Comparison of ENCODE assay signal across 12 cellular contexts in the genomic region with DNA sequence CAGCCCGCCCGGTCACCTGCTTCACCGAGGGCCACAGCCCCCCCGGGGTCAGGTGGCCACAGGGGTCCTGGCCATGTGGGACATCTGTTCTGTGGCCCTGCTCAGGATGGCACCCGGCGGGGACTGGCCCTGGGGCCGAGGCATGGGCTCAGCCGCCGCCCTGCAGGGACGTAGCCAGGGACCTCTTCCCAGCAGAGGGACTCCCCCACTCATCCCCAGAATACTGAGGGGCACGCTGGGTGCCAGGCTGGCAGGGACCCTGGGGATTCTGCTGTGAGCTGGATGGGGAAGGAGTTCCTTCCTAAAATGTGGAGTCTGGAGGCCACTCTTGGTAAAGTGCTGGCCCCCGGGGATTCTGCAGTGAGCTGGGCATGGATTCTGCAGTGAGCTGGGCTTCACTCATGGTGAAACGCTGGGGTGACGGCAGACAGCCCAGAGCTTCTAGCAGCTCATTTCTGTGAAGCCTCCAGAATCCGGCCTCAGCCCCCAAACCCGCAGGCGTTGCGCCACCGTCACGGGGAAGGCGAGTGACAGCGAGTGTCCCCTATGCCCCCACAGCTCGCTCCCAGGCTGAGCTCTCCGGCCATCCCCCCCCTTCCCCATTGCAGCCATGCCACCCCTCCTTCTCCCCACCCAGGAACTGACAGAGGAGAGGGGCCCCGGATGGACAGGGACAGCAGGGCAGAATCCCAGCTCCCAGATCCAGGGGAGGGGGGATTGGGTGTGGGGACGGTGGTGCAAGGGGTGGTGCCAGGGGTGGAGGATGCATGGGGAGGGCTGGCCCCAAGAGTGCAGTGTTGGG. TPM values are rescaled to one million over a fixed set of nuclear protein-coding genes. Genes with fewer than 3 reads are reported as not detected.
DNase-seq lines count a peak whose midpoint lies in the region; ATAC-seq, FAIRE-seq and TF ChIP-seq lines count a peak whose summit lies in the region.
"Had no signal": no experiment of that assay in that cellular context is flagged by ENCODE, and none has a peak within 500 bp of the region (broad histone marks: within the 10 kb centered on the region; RNA-seq: fewer than 3 reads in every experiment).

No MANE protein-coding gene starts in this region.

- no peak for TF ChIP-seq POLR2A in GM12878 (IDR thresholded peaks at IDR 0.05; ENCODE audit: low read depth, low read length)

- ATAC-seq in CD8-positive, alpha-beta T cell, result no peak
- no peak; the same call in 2 of the 3 replicates for ATAC-seq in GM12878
- peak; percentile 74 to 82 for ATAC-seq in natural killer cell treated with Interleukin-12 subunit alpha and Interleukin-12 subunit beta and Interleukin-15 and Interleukin-18, amount 100 ng/mL, for 72 hours
- ATAC-seq in HG02973 (IDR thresholded peaks at IDR 0.05; ENCODE audit: unreplicated experiment), result no peak
- ATAC-seq in GM21825 (IDR thresholded peaks at IDR 0.05; ENCODE audit: unreplicated experiment), result no peak

- H3K9me3 Mint-ChIP-seq in CD8-positive, alpha-beta T cell, result peaks cover 4% of the 10 kb centered on the region
- H3K9me3 Mint-ChIP-seq in IgD-negative memory B cell, result no peaks in the 10 kb centered on the region
- no peaks in the 10 kb centered on the region for H3K9me3 Mint-ChIP-seq in natural killer cell treated with Interleukin-12 subunit alpha and Interleukin-12 subunit beta and Interleukin-15 and Interleukin-18, amount 100 ng/mL, for 72 hours

- intact Hi-C loops in CD8-positive, alpha-beta T cell (cut with DNase I, micrococcal nuclease), result no loop called here
- intact Hi-C loops in GM12878 (cut with micrococcal nuclease; ENCODE audit: unreplicated experiment), result no loop called here

- H3K79me2 ChIP-seq in GM12878 (ENCODE audit: control insufficient read depth, insufficient read depth, low read length), result peaks cover 33% of the 10 kb centered on the region

- peak overlapping the region; percentile 96 for H3K4me3 Mint-ChIP-seq in CD8-positive, alpha-beta T cell
- peak overlapping the region; percentile 83 to 100 (median 98) for H3K4me3 Mint-ChIP-seq in IgD-negative memory B cell
- H3K4me3 Mint-ChIP-seq in natural killer cell treated with Interleukin-12 subunit alpha and Interleukin-12 subunit beta and Interleukin-15 and Interleukin-18, amount 100 ng/mL, for 72 hours, result peak overlapping the region; percentile 98

- RAD21 ChIA-PET in GM12878 (lab: Charles Lee; ENCODE audit: unreplicated experiment), result interaction anchor here (0.6 to 1.5 kb wide), 5 partner anchors 8 to 136 kb away, joined by 3 to 15 read pairs (median 4); no protein-coding TSS in a partner anchor

- no peaks in the 10 kb centered on the region for H3K27me3 Mint-ChIP-seq in CD8-positive, alpha-beta T cell (ENCODE audit: low read depth)
- no peaks in the 10 kb centered on the region for H3K27me3 Mint-ChIP-seq in IgD-negative memory B cell
- H3K27me3 Mint-ChIP-seq in natural killer cell treated with Interleukin-12 subunit alpha and Interleukin-12 subunit beta and Interleukin-15 and Interleukin-18, amount 100 ng/mL, for 72 hours, result no peaks in the 10 kb centered on the region

- H3K27ac Mint-ChIP-seq in CD8-positive, alpha-beta T cell, result peak overlapping the region; percentile 92
- H3K27ac Mint-ChIP-seq in IgD-negative memory B cell, result peak overlapping the region in 2 of 3 donors; percentile 31 to 86
- peak overlapping the region; percentile 88 to 90 for H3K27ac Mint-ChIP-seq in natural killer cell treated with Interleukin-12 subunit alpha and Interleukin-12 subunit beta and Interleukin-15 and Interleukin-18, amount 100 ng/mL, for 72 hours

- H4K20me1 ChIP-seq in GM12878 (ENCODE audit: control insufficient read depth, insufficient read depth), result no peaks in the 10 kb centered on the region

- no peaks in the 10 kb centered on the region for H3K9me3 ChIP-seq in CD8-positive, alpha-beta T cell (ENCODE audit: low read length)
- H3K9me3 ChIP-seq in GM12878 (replicated peaks; ENCODE audit: control insufficient read depth, insufficient read depth, low read length), result no peaks in the 10 kb centered on the region

- no peak for TF ChIP-seq EP300 in GM12878 (IDR thresholded peaks at IDR 0.05; ENCODE audit: borderline replicate concordance in 1 of 2, control insufficient read depth in 1 of 2, low read depth in 2 of 2, low read length in 2 of 2)

- H3K27me3 ChIP-seq in CD8-positive, alpha-beta T cell (ENCODE audit: insufficient read depth, low read length), result no peaks in the 10 kb centered on the region
- H3K27me3 ChIP-seq in GM12878 (replicated peaks in 1 of 2; ENCODE audit: control insufficient read depth in 2 of 2, insufficient read depth in 2 of 2, low read length in 1 of 2), result no peaks in the 10 kb centered on the region

- in situ Hi-C loops in GM12878 (cut with MboI), result no loop called here

- CTCF ChIA-PET in CD8-positive, alpha-beta T cell (lab: Charles Lee), result interaction anchor here (1.3 to 6.1 kb wide), 6 partner anchors 8 to 25 kb away, joined by 5 to 51 read pairs (median 20); no protein-coding TSS in a partner anchor
- CTCF ChIA-PET in GM12878 (lab: Yijun Ruan, JAX), result interaction anchor here (0.6 to 2.7 kb wide), 8 partner anchors 8 to 221 kb away, joined by 3 to 21 read pairs (median 4); no protein-coding TSS in a partner anchor

- H2AFZ ChIP-seq in GM12878 (ENCODE audit: control insufficient read depth, low read depth, low read length), result no peak overlapping the region

- no TSS peak for BruUV-seq in GM12878 (replicated peaks; lab: Mats Ljungman, UMichigan)

- H3K36me3 Mint-ChIP-seq in CD8-positive, alpha-beta T cell, result peaks cover 43% of the 10 kb centered on the region
- H3K36me3 Mint-ChIP-seq in IgD-negative memory B cell, result peaks cover 2% of the 10 kb centered on the region
- peaks cover 11% of the 10 kb centered on the region for H3K36me3 Mint-ChIP-seq in natural killer cell treated with Interleukin-12 subunit alpha and Interleukin-12 subunit beta and Interleukin-15 and Interleukin-18, amount 100 ng/mL, for 72 hours

- peaks cover 77% of the 10 kb centered on the region for H3K4me1 Mint-ChIP-seq in CD8-positive, alpha-beta T cell (ENCODE audit: low read depth)
- H3K4me1 Mint-ChIP-seq in IgD-negative memory B cell, result peaks cover 39 to 63% (median 53%) of the 10 kb centered on the region in 3 donors
- peaks cover 69 to 71% of the 10 kb centered on the region in 2 donors for H3K4me1 Mint-ChIP-seq in natural killer cell treated with Interleukin-12 subunit alpha and Interleukin-12 subunit beta and Interleukin-15 and Interleukin-18, amount 100 ng/mL, for 72 hours (ENCODE audit: low read depth in 2 of 2)

- WGBS in GM12878 (ENCODE audit: insufficient coverage, insufficient replicate concordance, low lambda C conversion rate, missing lambda C conversion rate), result 1% methylated on average over 20 of the region's 26 CpGs

- H3K4me1 ChIP-seq in CD8-positive, alpha-beta T cell (ENCODE audit: insufficient read depth, low read length), result peaks cover 75% of the 10 kb centered on the region
- peaks cover 13% of the 10 kb centered on the region for H3K4me1 ChIP-seq in GM12878 (ENCODE audit: control insufficient read depth, insufficient read depth, low read length)

- H3K4me3 ChIP-seq in CD8-positive, alpha-beta T cell (ENCODE audit: low read depth, low read length), result peak overlapping the region; percentile 99
- H3K4me3 ChIP-seq in GM12878, result peak overlapping the region; percentile 76

- H3K27ac ChIP-seq in CD8-positive, alpha-beta T cell (ENCODE audit: low read depth, low read length), result peak overlapping the region; percentile 72
- H3K27ac ChIP-seq in GM12878 (ENCODE audit: control insufficient read depth, insufficient read depth), result peak overlapping the region; percentile 78

- TF ChIP-seq RAD21 in GM12878 (IDR thresholded peaks at IDR 0.05; ENCODE audit: insufficient read depth, low read depth, low read length), result no peak

- peaks cover 9% of the 10 kb centered on the region for H3K36me3 ChIP-seq in CD8-positive, alpha-beta T cell (ENCODE audit: insufficient read depth, low read length)
- H3K36me3 ChIP-seq in GM12878 (ENCODE audit: control insufficient read depth in 2 of 2, insufficient read depth in 2 of 2, low read length in 1 of 2), result peaks cover 0 to 7% of the 10 kb centered on the region in 2 experiments; a peak in 3 of 4 replicates

- H3K9ac ChIP-seq in GM12878 (ENCODE audit: control insufficient read depth, insufficient read depth, low read length), result peak overlapping the region; percentile 86

- POLR2A ChIA-PET in CD8-positive, alpha-beta T cell (lab: Charles Lee), result interaction anchor here (1.0 to 3.9 kb wide), 6 partner anchors 8 to 45 kb away, joined by 3 to 51 read pairs (median 6); a partner anchor contains a TSS
- POLR2A ChIA-PET in GM12878 (lab: Charles Lee), result interaction anchor here (0.9 to 3.4 kb wide), 3 partner anchors 8 to 118 kb away, joined by 3 to 33 read pairs (median 6); a partner anchor contains a TSS

- peak in 2 of 7 experiments; percentile 31 to 34 for DNase-seq in CD8-positive, alpha-beta T cell
- DNase-seq in GM12878 (ENCODE audit: low read depth, low spot score) (no peak), superior temporal gyrus (ENCODE audit: extremely low spot score) (no peak), NCI-H2196 (lab: John Stamatoyannopoulos, UW; ENCODE audit: unreplicated experiment) (no peak)
- peak; percentile 93 for DNase-seq in natural killer cell treated with Interleukin-12 subunit alpha and Interleukin-12 subunit beta and Interleukin-15 and Interleukin-18, amount 100 ng/mL, for 72 hours (ENCODE audit: low spot score)
- DNase-seq: effector CD4-positive, alpha-beta T cell; kidney glomerular epithelial cell; NCI-H748 treated with DMSO at 0.1 percent for 48 hours had no signal

- peak overlapping the region; percentile 94 for H3K4me2 ChIP-seq in GM12878 (ENCODE audit: control insufficient read depth, insufficient read depth)

- FAIRE-seq in GM12878 (lab: Jason Lieb, UNC), result no peak

- SMC1A ChIA-PET in GM12878 (lab: Charles Lee; ENCODE audit: uncharacterized antibody, unreplicated experiment), result interaction anchor here (0.9 to 4.1 kb wide), 5 partner anchors 11 to 38 kb away, joined by 3 to 15 read pairs (median 4); no protein-coding TSS in a partner anchor

- no peak for TF ChIP-seq CTCF in CD8-positive, alpha-beta T cell (IDR thresholded peaks at IDR 0.05)
- no peak for TF ChIP-seq CTCF in GM12878 (IDR thresholded peaks at IDR 0.05 in 2 of 3, conservative IDR thresholded peaks at IDR 0.05 in 1 of 3; ENCODE audit: control insufficient read depth in 2 of 3, extremely low read depth in 1 of 3, insufficient read depth in 1 of 3, low read depth in 3 of 3, low read length in 3 of 3)

RNA-seq across cellular contexts. Expression of a gene that starts 1.4 kb away (rescaled TPM):
- total RNA-seq in CD8-positive, alpha-beta T cell, result 100 to 1,000 TPM; 234 to 245 TPM
- polyA plus RNA-seq in IgD-negative memory B cell, result 294 TPM
- 316 and 431 TPM in 2 replicates for total RNA-seq in GM12878 (2013; cell fraction: nucleolus; rRNA removed)
- 85.3 and 101 TPM in 2 replicates for total RNA-seq in GM12878 (2014; rRNA removed)
- 25.2 and 31.3 TPM in 2 replicates for total RNA-seq in GM12878 (2014; rRNA removed; fragmentation: Illumina TruSeq; extraction: Trizol)
- total RNA-seq in GM12878 (2021), result 162 and 172 TPM in 2 replicates
- 46.7 TPM for polyA plus RNA-seq in GM12878 (2011; ENCODE audit: low read depth)
- 31.3 and 57.2 TPM in 2 replicates for polyA plus RNA-seq in GM12878 (2011; rRNA removed)
- polyA plus RNA-seq in GM12878 (2011; cell fraction: cytosol; rRNA removed), result 131 and 135 TPM in 2 replicates
- 271 and 308 TPM in 2 replicates for polyA plus RNA-seq in GM12878 (2011; cell fraction: nucleus; rRNA removed)
- polyA plus RNA-seq in GM12878 (2012), result 78.4 and 88.1 TPM in 2 replicates
- polyA plus RNA-seq in GM12878 (2014; fragmentation: Illumina TruSeq; extraction: Trizol), result 17.2 and 38.7 TPM in 2 replicates
- polyA plus RNA-seq in GM12878 (2014; fragmentation: Nextera tagmentation; extraction: Ambion mirVana), result 10 to 100 TPM in 1 of 2 experiments, 1 to 10 TPM in 1; 8.0 to 19.8 TPM
- 60.6 and 67.5 TPM in 2 replicates for polyA plus RNA-seq in GM12878 (2014; rRNA removed)
- polyA plus RNA-seq in GM12878 (2016; fragmentation: Nextera tagmentation; extraction: Ambion mirVana), result 100 to 1,000 TPM; 120 to 128 TPM
- polyA minus RNA-seq in GM12878 (2011; rRNA and poly(A)+ RNA removed), result 34.5 and 84.6 TPM in 2 replicates
- 49.2 and 68.0 TPM in 2 replicates for polyA minus RNA-seq in GM12878 (2011; cell fraction: cytosol; rRNA and poly(A)+ RNA removed)
- polyA minus RNA-seq in GM12878 (2011; cell fraction: nucleus; rRNA and poly(A)+ RNA removed), result 58.9 and 82.0 TPM in 2 replicates
- total RNA-seq in natural killer cell treated with Interleukin-12 subunit alpha and Interleukin-12 subunit beta and Interleukin-15 and Interleukin-18, amount 100 ng/mL, for 72 hours, result 1,000 to 10,000 TPM in 1 of 2 donors, 100 to 1,000 TPM in 1; 448 to 1,246 TPM
- total RNA-seq: HT-29 had no signal

RNA-seq across cellular contexts. Expression of a gene that starts 20.5 kb away (rescaled TPM):
- 10 to 100 TPM in 1 of 2 experiments, 1 to 10 TPM in 1; 8.2 to 10.0 TPM for total RNA-seq in CD8-positive, alpha-beta T cell
- 12.3 TPM for polyA plus RNA-seq in IgD-negative memory B cell
- total RNA-seq in GM12878 (2013; cell fraction: nucleolus; rRNA removed), result 6.2 and 8.6 TPM in 2 replicates
- total RNA-seq in GM12878 (2014; rRNA removed), result 39.4 and 40.2 TPM in 2 replicates
- 17.0 and 18.0 TPM in 2 replicates for total RNA-seq in GM12878 (2014; rRNA removed; fragmentation: Illumina TruSeq; extraction: Trizol)
- 81.3 and 83.2 TPM in 2 replicates for total RNA-seq in GM12878 (2021)
- 6.3 TPM for polyA plus RNA-seq in GM12878 (2011; ENCODE audit: low read depth)
- polyA plus RNA-seq in GM12878 (2011; rRNA removed), result 14.8 and 27.7 TPM in 2 replicates
- 32.2 and 59.0 TPM in 2 replicates for polyA plus RNA-seq in GM12878 (2011; cell fraction: cytosol; rRNA removed)
- polyA plus RNA-seq in GM12878 (2011; cell fraction: nucleus; rRNA removed), result 33.4 and 49.2 TPM in 2 replicates
- 22.6 and 22.7 TPM in 2 replicates for polyA plus RNA-seq in GM12878 (2012)
- 1.7 and 5.9 TPM in 2 replicates for polyA plus RNA-seq in GM12878 (2014; fragmentation: Illumina TruSeq; extraction: Trizol)
- 1 to 10 TPM in 1 of 2 experiments, under 1 TPM in 1; 0.69 to 5.5 TPM for polyA plus RNA-seq in GM12878 (2014; fragmentation: Nextera tagmentation; extraction: Ambion mirVana)
- 53.6 and 62.2 TPM in 2 replicates for polyA plus RNA-seq in GM12878 (2014; rRNA removed)
- polyA plus RNA-seq in GM12878 (2016; fragmentation: Nextera tagmentation; extraction: Ambion mirVana), result 10 to 100 TPM; 69.2 to 75.5 TPM
- polyA minus RNA-seq in GM12878 (2011; rRNA and poly(A)+ RNA removed), result 10.2 and 16.9 TPM in 2 replicates
- 12.4 and 18.7 TPM in 2 replicates for polyA minus RNA-seq in GM12878 (2011; cell fraction: cytosol; rRNA and poly(A)+ RNA removed)
- polyA minus RNA-seq in GM12878 (2011; cell fraction: nucleus; rRNA and poly(A)+ RNA removed), result 2.8 and 6.0 TPM in 2 replicates
- 10 to 100 TPM; 43.5 to 83.6 TPM for total RNA-seq in natural killer cell treated with Interleukin-12 subunit alpha and Interleukin-12 subunit beta and Interleukin-15 and Interleukin-18, amount 100 ng/mL, for 72 hours

RNA-seq across cellular contexts. Expression of a gene that starts 45.8 kb away (rescaled TPM):
- total RNA-seq in CD8-positive, alpha-beta T cell, result 10 to 100 TPM; 71.0 to 73.3 TPM
- polyA plus RNA-seq in IgD-negative memory B cell (44.7 TPM), GM12878 (2011; rRNA removed) (44.2 and 49.2 TPM in 2 replicates), GM12878 (2014; fragmentation: Illumina TruSeq; extraction: Trizol) (33.2 and 33.8 TPM in 2 replicates), GM12878 (2014; fragmentation: Nextera tagmentation; extraction: Ambion mirVana) (10 to 100 TPM in 1 of 2 experiments, 1 to 10 TPM in 1; 2.4 to 10.4 TPM), GM12878 (2014; rRNA removed) (39.3 and 43.4 TPM in 2 replicates), GM12878 (2016; fragmentation: Nextera tagmentation; extraction: Ambion mirVana) (10 to 100 TPM; 49.5 to 56.4 TPM)
- 40.3 and 40.4 TPM in 2 replicates for total RNA-seq in GM12878 (2013; cell fraction: nucleolus; rRNA removed)
- total RNA-seq in GM12878 (2014; rRNA removed) (46.9 and 48.0 TPM in 2 replicates), GM12878 (2014; rRNA removed; fragmentation: Illumina TruSeq; extraction: Trizol) (30.2 and 33.4 TPM in 2 replicates), GM12878 (2021) (45.5 and 46.7 TPM in 2 replicates)
- polyA plus RNA-seq in GM12878 (2011; ENCODE audit: low read depth), result 19.6 TPM
- 39.6 and 41.6 TPM in 2 replicates for polyA plus RNA-seq in GM12878 (2011; cell fraction: cytosol; rRNA removed)
- polyA plus RNA-seq in GM12878 (2011; cell fraction: nucleus; rRNA removed), result 46.1 and 56.8 TPM in 2 replicates
- polyA plus RNA-seq in GM12878 (2012), result 28.3 and 33.6 TPM in 2 replicates
- 19.2 and 29.2 TPM in 2 replicates for polyA minus RNA-seq in GM12878 (2011; rRNA and poly(A)+ RNA removed)
- polyA minus RNA-seq in GM12878 (2011; cell fraction: cytosol; rRNA and poly(A)+ RNA removed), result 16.7 and 22.1 TPM in 2 replicates
- polyA minus RNA-seq in GM12878 (2011; cell fraction: nucleus; rRNA and poly(A)+ RNA removed), result 11.8 and 15.6 TPM in 2 replicates
- 10 to 100 TPM; 69.4 to 81.7 TPM for total RNA-seq in natural killer cell treated with Interleukin-12 subunit alpha and Interleukin-12 subunit beta and Interleukin-15 and Interleukin-18, amount 100 ng/mL, for 72 hours

Comparison
In these comparisons a context has a peak if more than half of its experiments do, and no peak if none do; other contexts are left out.
1. ATAC-seq: peak in natural killer cell treated with Interleukin-12 subunit alpha and Interleukin-12 subunit beta and Interleukin-15 and Interleukin-18, amount 100 ng/mL, for 72 hours (2 of 2); none in CD8-positive, alpha-beta T cell (single experiment), GM12878 (single experiment), HG02973 (single experiment) and GM21825 (single experiment).
2. Peak in every context shown above with its lines, with median percentiles within 50 percentile points of each other: H3K27ac Mint-ChIP-seq and H3K4me3 Mint-ChIP-seq.